In genomic region chr1:115067460-115067859, GRCh38 we compare ENCODE assay signal across 17 cellular contexts. TPM values are rescaled to one million over a fixed set of nuclear protein-coding genes. Genes with fewer than 3 reads are reported as not detected.
DNase-seq lines count a peak whose midpoint lies in the region; ATAC-seq and TF ChIP-seq lines count a peak whose summit lies in the region.
"Had no signal": no experiment of that assay in that cellular context is flagged by ENCODE, and none has a peak within 500 bp of the region (broad histone marks: within the 10 kb centered on the region; RNA-seq: fewer than 3 reads in every experiment).

No MANE protein-coding gene starts in this region.

- H3K4me3 Mint-ChIP-seq in activated naive CD8-positive, alpha-beta T cell treated with anti-CD3 and anti-CD28 coated beads, Interleukin-2, amount 50 U/mL, for 24 hours, result no peak overlapping the region
- H3K4me3 Mint-ChIP-seq: IgD-negative memory B cell, naive B cell had no signal

- no peak for TF ChIP-seq EP300 in esophagus muscularis mucosa (IDR thresholded peaks at IDR 0.05)

- no peaks in the 10 kb centered on the region for H3K36me3 Mint-ChIP-seq in activated naive CD8-positive, alpha-beta T cell treated with anti-CD3 and anti-CD28 coated beads, Interleukin-2, amount 50 U/mL, for 24 hours (ENCODE audit: low read depth)
- H3K36me3 Mint-ChIP-seq: naive B cell had no signal

- H3K27me3 ChIP-seq in SJSA1 (replicated peaks) (no peaks in the 10 kb centered on the region), esophagus muscularis mucosa (no peaks in the 10 kb centered on the region), rectal smooth muscle tissue (ENCODE audit: control insufficient read depth, insufficient read depth, low read length) (no peaks in the 10 kb centered on the region)

- 60% methylated on average over 6 of the region's 6 CpGs for WGBS in esophagus muscularis mucosa

- H3K4me3 ChIP-seq in SJSA1, result no peak overlapping the region
- no peak overlapping the region for H3K4me3 ChIP-seq in esophagus muscularis mucosa
- H3K4me3 ChIP-seq in rectal smooth muscle tissue (ENCODE audit: low read length), result no peak overlapping the region

- H3K27ac Mint-ChIP-seq in activated naive CD8-positive, alpha-beta T cell treated with anti-CD3 and anti-CD28 coated beads, Interleukin-2, amount 50 U/mL, for 24 hours, result no peak overlapping the region
- H3K27ac Mint-ChIP-seq: naive B cell had no signal

- peaks cover 2% of the 10 kb centered on the region for H3K27me3 Mint-ChIP-seq in activated naive CD8-positive, alpha-beta T cell treated with anti-CD3 and anti-CD28 coated beads, Interleukin-2, amount 50 U/mL, for 24 hours
- H3K27me3 Mint-ChIP-seq: naive B cell had no signal

- peak; percentile 88 for DNase-seq in EH (ENCODE audit: low read depth)
- DNase-seq in SJSA1 (ENCODE audit: low read depth in 1 of 2, low spot score in 2 of 2), result peak; percentile 81 to 88
- DNase-seq in esophagus muscularis mucosa (ENCODE audit: extremely low spot score), result no peak
- DNase-seq in activated naive CD8-positive, alpha-beta T cell treated with anti-CD3 and anti-CD28 coated beads, Interleukin-2, amount 50 U/mL, for 24 hours, result no peak
- DNase-seq in NCI-H526 (lab: John Stamatoyannopoulos, UW), result no peak
- no peak for DNase-seq in NK-92 treated with Interleukin-12 subunit alpha and Interleukin-12 subunit beta, amount 100 ng/mL, for 24 hours (lab: John Stamatoyannopoulos, UW)
- DNase-seq: activated CD4-positive, alpha-beta T cell treated with anti-CD3 and anti-CD28 coated beads for 4 hours; AML-193; DMS79 treated with DMSO at 0.1 percent for 48 hours; erythroblast; naive B cell; NCI-H187 treated with DMSO at 0.1 percent for 48 hours; small intestine; SW 1271 had no signal

- TF ChIP-seq CTCF in esophagus muscularis mucosa (IDR thresholded peaks at IDR 0.05), result no peak

- peaks cover 65% of the 10 kb centered on the region for H3K4me1 ChIP-seq in SJSA1 (replicated peaks)
- H3K4me1 ChIP-seq in esophagus muscularis mucosa, result peaks cover 26 to 76% (median 71%) of the 10 kb centered on the region in 4 donors
- peaks cover 34% of the 10 kb centered on the region for H3K4me1 ChIP-seq in rectal smooth muscle tissue (ENCODE audit: control insufficient read depth, insufficient read depth, low read length)

- intact Hi-C loops in esophagus muscularis mucosa (cut with DNase I), result no loop called here

- no peak for TF ChIP-seq POLR2A in esophagus muscularis mucosa (IDR thresholded peaks at IDR 0.05; ENCODE audit: low read depth)

- no peaks in the 10 kb centered on the region for H3K36me3 ChIP-seq in SJSA1
- H3K36me3 ChIP-seq in esophagus muscularis mucosa, result no peaks in the 10 kb centered on the region
- no peaks in the 10 kb centered on the region for H3K36me3 ChIP-seq in rectal smooth muscle tissue (ENCODE audit: control insufficient read depth, insufficient read depth, low read length)

- no peak overlapping the region for H3K9ac ChIP-seq in rectal smooth muscle tissue (ENCODE audit: low read length)

- peaks cover 54% of the 10 kb centered on the region for H3K4me1 Mint-ChIP-seq in activated naive CD8-positive, alpha-beta T cell treated with anti-CD3 and anti-CD28 coated beads, Interleukin-2, amount 50 U/mL, for 24 hours

- H3K9me3 ChIP-seq in SJSA1 (replicated peaks), result no peaks in the 10 kb centered on the region
- no peaks in the 10 kb centered on the region for H3K9me3 ChIP-seq in esophagus muscularis mucosa

- no peaks in the 10 kb centered on the region for H3K9me3 Mint-ChIP-seq in activated naive CD8-positive, alpha-beta T cell treated with anti-CD3 and anti-CD28 coated beads, Interleukin-2, amount 50 U/mL, for 24 hours

- H3K27ac ChIP-seq in SJSA1 (peak overlapping the region; percentile 72), esophagus muscularis mucosa (replicated peaks in 1 of 4) (peak overlapping the region; percentile 80 to 87 (median 83)), rectal smooth muscle tissue (ENCODE audit: low read depth, low read length) (peak overlapping the region; percentile 82)

- no peak for ATAC-seq in activated naive CD8-positive, alpha-beta T cell treated with anti-CD3 and anti-CD28 coated beads, Interleukin-2, amount 50 U/mL, for 24 hours
- ATAC-seq in HG03280 (IDR thresholded peaks at IDR 0.05; ENCODE audit: unreplicated experiment), result no peak

RNA-seq across cellular contexts. Expression of gene TSPAN2, which starts 21.8 kb away (rescaled TPM):
- 11.9 and 18.2 TPM in 2 replicates for total RNA-seq in SJSA1 (2014; rRNA removed; shearing (Covaris generic))
- total RNA-seq in esophagus muscularis mucosa, result 10 to 100 TPM; 35.8 to 70.2 (median 66.7) TPM

RNA-seq across cellular contexts. Expression of gene TSHB, which starts 37.8 kb away (rescaled TPM):
- not detected in 2 replicates for total RNA-seq in SJSA1 (2014; rRNA removed; shearing (Covaris generic))
- not detected for total RNA-seq in esophagus muscularis mucosa

Comparison
In these comparisons a context has a peak if more than half of its experiments do, and no peak if none do; other contexts are left out.
1. DNase-seq: peak in EH (single experiment) and SJSA1 (2 of 2); none in esophagus muscularis mucosa (single experiment), activated naive CD8-positive, alpha-beta T cell treated with anti-CD3 and anti-CD28 coated beads, Interleukin-2, amount 50 U/mL, for 24 hours (single experiment), NCI-H526 (0 of 2) and NK-92 treated with Interleukin-12 subunit alpha and Interleukin-12 subunit beta, amount 100 ng/mL, for 24 hours (single experiment).
2. Peak in every context shown above with its lines, with median percentiles within 50 percentile points of each other: H3K27ac ChIP-seq.